Comparison of ENCODE assay signal across 39 cellular contexts in genomic region chr3:108705045-108705444, GRCh38. TPM values are rescaled to one million over a fixed set of nuclear protein-coding genes. Genes with fewer than 3 reads are reported as not detected.
"Had no signal": no experiment of that assay in that cellular context is flagged by ENCODE, and none has a peak within 500 bp of the region (broad histone marks: within the 10 kb centered on the region; RNA-seq: fewer than 3 reads in every experiment).

No MANE protein-coding gene starts in this region.

- H3K4me1 ChIP-seq: adrenal gland, body of pancreas, breast epithelium had no signal

- H3K4me3 Mint-ChIP-seq: activated B cell treated with CpG ODN at 0.5 μM for 24 hours; activated CD4-positive, alpha-beta memory T cell treated with anti-CD3 and anti-CD28 coated beads for 36 hours; activated CD4-positive, alpha-beta T cell treated with anti-CD3 and anti-CD28 coated beads, Interleukin-2, amount 10 ng/mL, durations not matched to agents 24 days and 14 days; activated CD8-positive, alpha-beta T cell treated with anti-CD3 and anti-CD28 coated beads for 36 hours; activated naive CD4-positive, alpha-beta T cell treated with anti-CD3 and anti-CD28 coated beads for 36 hours; activated naive CD8-positive, alpha-beta T cell treated with anti-CD3 and anti-CD28 coated beads for 36 hours; activated T-cell treated with anti-CD3 and anti-CD28 coated beads, Interleukin-2, amount 50 U/mL, for 4 hours; activated T-cell treated with anti-CD3 and anti-CD28 coated beads, Interleukin-2, amount 50 U/mL, for 72 hours; activated T-helper 1 cell treated with anti-CD3 and anti-CD28 coated beads, Interleukin-12 subunit alpha, Interleukin-12 subunit beta, Interleukin-2, Interleukin-4 antibody, amounts not matched to agents 30 ng/mL and 10 ng/mL and 1 ng/mL, durations not matched to agents 14 hours and 24 hours and 36 hours; activated T-helper 17 cell treated with anti-CD3 and anti-CD28 coated beads, Interleukin-2, amount 50 U/mL, for 72 hours; T-helper 2 cell treated with Interferon-gamma antibody and Interleukin-4, amounts not matched to agents 5 μg/mL and 100 μg/mL, for 36 hours had no signal

- H3K27me3 Mint-ChIP-seq: activated B cell treated with CpG ODN at 0.5 μM for 24 hours; activated CD4-positive, alpha-beta memory T cell treated with anti-CD3 and anti-CD28 coated beads for 36 hours; activated CD8-positive, alpha-beta T cell treated with anti-CD3 and anti-CD28 coated beads for 36 hours; activated naive CD8-positive, alpha-beta T cell treated with anti-CD3 and anti-CD28 coated beads for 36 hours; activated T-helper 17 cell treated with anti-CD3 and anti-CD28 coated beads, Interleukin-2, amount 50 U/mL, for 72 hours had no signal

- H3K36me3 ChIP-seq: adrenal gland, brain microvascular endothelial cell, breast epithelium had no signal

- H3K4me1 Mint-ChIP-seq: activated B cell treated with CpG ODN at 0.5 μM for 24 hours; activated CD4-positive, alpha-beta T cell treated with anti-CD3 and anti-CD28 coated beads, Interleukin-2, amount 10 ng/mL, durations not matched to agents 24 days and 14 days; activated naive CD8-positive, alpha-beta T cell treated with anti-CD3 and anti-CD28 coated beads for 36 hours; activated T-helper 17 cell treated with anti-CD3 and anti-CD28 coated beads, Interleukin-2, amount 50 U/mL, for 72 hours had no signal

- H3K27me3 ChIP-seq: adrenal gland, body of pancreas, brain microvascular endothelial cell, breast epithelium had no signal

- H3K27ac Mint-ChIP-seq: activated B cell treated with CpG ODN at 0.5 μM for 24 hours; activated CD4-positive, alpha-beta memory T cell treated with anti-CD3 and anti-CD28 coated beads for 36 hours; activated CD4-positive, alpha-beta T cell treated with anti-CD3 and anti-CD28 coated beads, Interleukin-2, amount 10 ng/mL, durations not matched to agents 24 days and 14 days; activated CD8-positive, alpha-beta T cell treated with anti-CD3 and anti-CD28 coated beads for 36 hours; activated naive CD4-positive, alpha-beta T cell treated with anti-CD3 and anti-CD28 coated beads for 36 hours; activated naive CD4-positive, alpha-beta T cell treated with anti-CD3 and anti-CD28 coated beads, Interleukin-2, amount 50 U/mL, for 72 hours; activated naive CD8-positive, alpha-beta T cell treated with anti-CD3 and anti-CD28 coated beads for 36 hours; activated T-cell treated with anti-CD3 and anti-CD28 coated beads, Interleukin-2, amount 50 U/mL, for 72 hours; activated T-helper 1 cell treated with anti-CD3 and anti-CD28 coated beads, Interleukin-12 subunit alpha, Interleukin-12 subunit beta, Interleukin-2, Interleukin-4 antibody, amounts not matched to agents 30 ng/mL and 10 ng/mL and 1 ng/mL, durations not matched to agents 14 hours and 24 hours and 36 hours; activated T-helper 17 cell treated with anti-CD3 and anti-CD28 coated beads, Interleukin-2, amount 50 U/mL, for 72 hours; T-helper 2 cell treated with Interferon-gamma antibody and Interleukin-4, amounts not matched to agents 5 μg/mL and 100 μg/mL, for 36 hours had no signal

- FAIRE-seq: astrocyte, colon, TTC549 had no signal

- DNase-seq: activated B cell treated with CpG ODN at 0.5 μM for 24 hours; activated CD4-positive, alpha-beta memory T cell treated with anti-CD3 and anti-CD28 coated beads for 36 hours; activated CD4-positive, alpha-beta T cell treated with anti-CD3 and anti-CD28 coated beads for 4 hours; activated CD4-positive, alpha-beta T cell treated with anti-CD3 and anti-CD28 coated beads, Interleukin-2, amount 10 ng/mL, durations not matched to agents 24 days and 14 days; activated CD4-positive, alpha-beta T cell treated with anti-CD3 and anti-CD28 coated beads, Interleukin-2, amount 50 U/mL, for 1 hour; activated CD4-positive, alpha-beta T cell treated with anti-CD3 and anti-CD28 coated beads, Interleukin-2, amount 50 U/mL, for 4 hours; activated CD4-positive, CD25-positive, alpha-beta regulatory T cell treated with anti-CD3 and anti-CD28 coated beads, Interleukin-2, amount 50 U/mL, for 72 hours; activated CD8-positive, alpha-beta memory T cell treated with anti-CD3 and anti-CD28 coated beads, Interleukin-2, amount 50 U/mL, for 4 hours; activated CD8-positive, alpha-beta T cell treated with anti-CD3 and anti-CD28 coated beads for 36 hours; activated effector memory CD4-positive, alpha-beta T cell treated with anti-CD3 and anti-CD28 coated beads, Interleukin-2, amount 50 U/mL, for 16 hours; activated gamma-delta T cell treated with Interleukin-2 at 50 U/mL for 16 hours; activated naive CD4-positive, alpha-beta T cell; activated naive CD4-positive, alpha-beta T cell treated with anti-CD3 and anti-CD28 coated beads for 36 hours; activated naive CD4-positive, alpha-beta T cell treated with anti-CD3 and anti-CD28 coated beads, Interleukin-2, amount 50 U/mL, for 16 hours; activated naive CD8-positive, alpha-beta T cell treated with anti-CD3 and anti-CD28 coated beads for 36 hours; activated T-cell treated with anti-CD3 and anti-CD28 coated beads for 4 hours; activated T-cell treated with anti-CD3 and anti-CD28 coated beads, Interleukin-2, amount 50 U/mL, for 1 hour; activated T-cell treated with anti-CD3 and anti-CD28 coated beads, Interleukin-2, amount 50 U/mL, for 4 hours; activated T-cell treated with anti-CD3 and anti-CD28 coated beads, Interleukin-2, amount 50 U/mL, for 72 hours; adrenal gland; amniotic stem cell; aorta; body of pancreas; brain microvascular endothelial cell; central memory CD4-positive, alpha-beta T cell; T-helper 2 cell; T-helper 9 cell had no signal

- H3K4me3 ChIP-seq: adrenal gland, body of pancreas, breast epithelium had no signal

- H3K27ac ChIP-seq: adrenal gland, body of pancreas, brain microvascular endothelial cell, breast epithelium, VCaP had no signal

- H3K9me3 ChIP-seq: body of pancreas had no signal

- ATAC-seq: activated CD8-positive, alpha-beta T cell treated with anti-CD3 and anti-CD28 coated beads for 36 hours; activated naive CD4-positive, alpha-beta T cell treated with anti-CD3 and anti-CD28 coated beads, Interleukin-2, amount 50 U/mL, for 72 hours; activated T-cell treated with anti-CD3 and anti-CD28 coated beads, Interleukin-2, amount 50 U/mL, for 4 hours; activated T-cell treated with anti-CD3 and anti-CD28 coated beads, Interleukin-2, amount 50 U/mL, for 72 hours; activated T-helper 17 cell treated with anti-CD3 and anti-CD28 coated beads, Interleukin-2, amount 50 U/mL, for 72 hours; body of pancreas had no signal

RNA-seq across cellular contexts. Expression of gene RETNLB, which starts 52.2 kb away (rescaled TPM):
- total RNA-seq: activated B cell treated with CpG ODN at 0.5 μM for 24 hours; activated CD4-positive, alpha-beta memory T cell treated with anti-CD3 and anti-CD28 coated beads for 36 hours; activated CD4-positive, alpha-beta T cell treated with anti-CD3 and anti-CD28 coated beads, Interleukin-2, amount 10 ng/mL, durations not matched to agents 24 days and 14 days; activated CD8-positive, alpha-beta memory T cell treated with anti-CD3 and anti-CD28 coated beads for 36 hours; activated CD8-positive, alpha-beta T cell treated with anti-CD3 and anti-CD28 coated beads for 36 hours; activated naive CD4-positive, alpha-beta T cell treated with anti-CD3 and anti-CD28 coated beads for 36 hours; activated naive CD4-positive, alpha-beta T cell treated with anti-CD3 and anti-CD28 coated beads, Interleukin-2, amount 50 U/mL, for 72 hours; activated naive CD8-positive, alpha-beta T cell treated with anti-CD3 and anti-CD28 coated beads for 36 hours; activated T-cell treated with anti-CD3 and anti-CD28 coated beads, Interleukin-2, amount 50 U/mL, for 4 hours; activated T-cell treated with anti-CD3 and anti-CD28 coated beads, Interleukin-2, amount 50 U/mL, for 72 hours; activated T-helper 1 cell treated with anti-CD3 and anti-CD28 coated beads, Interleukin-12 subunit alpha, Interleukin-12 subunit beta, Interleukin-2, Interleukin-4 antibody, amounts not matched to agents 30 ng/mL and 10 ng/mL and 1 ng/mL, durations not matched to agents 14 hours and 24 hours and 36 hours; activated T-helper 17 cell treated with anti-CD3 and anti-CD28 coated beads, Interleukin-2, amount 50 U/mL, for 72 hours; adrenal gland; aorta; astrocyte; body of pancreas; breast epithelium; cardiac septum; cerebellum had no signal
